Comparison of ENCODE assay signal across 9 cellular contexts in the genomic region with DNA sequence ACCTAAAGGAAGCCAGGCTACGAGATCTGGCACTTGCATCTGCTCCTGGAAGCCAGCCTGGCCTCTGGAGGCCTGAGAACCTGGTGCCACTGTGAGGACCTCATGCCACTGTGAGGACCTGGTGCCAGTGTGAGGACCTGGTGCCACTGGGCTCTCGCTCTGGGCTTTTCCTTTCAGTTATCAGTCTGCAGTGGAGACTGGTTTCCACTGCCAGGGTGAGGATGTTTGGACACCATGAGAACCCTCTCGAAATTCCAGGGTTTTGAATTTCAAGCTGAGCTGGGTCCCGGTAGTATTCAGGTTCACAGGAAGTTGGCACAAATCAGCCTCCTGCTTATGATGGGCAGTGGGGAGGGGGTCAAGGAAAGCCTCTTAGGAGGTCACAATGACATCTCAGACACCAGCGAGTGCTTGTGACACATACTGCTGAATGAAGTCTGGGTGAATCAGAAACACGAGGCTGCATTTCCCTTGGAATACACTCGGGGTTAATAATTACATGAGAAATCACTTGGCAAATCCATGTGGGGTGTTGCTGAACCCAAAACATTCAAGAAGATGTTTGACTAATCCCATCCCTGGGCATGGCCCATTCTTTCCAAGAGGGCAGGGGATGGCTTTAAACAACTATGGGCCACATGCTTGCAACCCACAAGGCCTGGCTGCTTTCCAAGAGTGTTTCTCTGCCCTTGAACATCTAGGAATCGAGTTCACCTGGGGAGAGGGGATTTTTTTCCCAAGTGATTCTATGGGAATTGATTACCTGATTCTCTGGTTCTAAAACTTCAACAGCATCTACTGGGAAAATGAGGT.
A peak's percentile ranks its signal among the peaks of the same experiment; 100 is the strongest.
DNase-seq lines count a peak whose midpoint lies in the region; ATAC-seq and TF ChIP-seq lines count a peak whose summit lies in the region.
"Had no signal": no experiment of that assay in that cellular context is flagged by ENCODE, and none has a peak within 500 bp of the region (broad histone marks: within the 10 kb centered on the region; RNA-seq: fewer than 3 reads in every experiment).

No MANE protein-coding gene starts in this region.

- ATAC-seq in HG03571 (IDR thresholded peaks at IDR 0.05; ENCODE audit: unreplicated experiment): no peak

- H3K4me3 ChIP-seq in BLaER1 (no peak overlapping the region), cardiac fibroblast (replicated peaks in 1 of 2; ENCODE audit: low read depth in 2 of 2, low read length in 2 of 2) (no peak overlapping the region), neuronal stem cell (ENCODE audit: low read length in 2 of 2) (no peak overlapping the region)
- H3K4me3 ChIP-seq: Peyer's patch, psoas muscle had no signal

- no peak overlapping the region for H2BK5ac ChIP-seq in neuronal stem cell (ENCODE audit: low read length)

- H2AK5ac ChIP-seq in neuronal stem cell (ENCODE audit: low read depth, low read length): no peak overlapping the region

- no peak overlapping the region for H2BK15ac ChIP-seq in neuronal stem cell (ENCODE audit: low read length)

- peaks cover 48% of the 10 kb centered on the region for H3K4me1 ChIP-seq in BLaER1
- H3K4me1 ChIP-seq in neuronal stem cell (ENCODE audit: control insufficient read depth in 2 of 2, insufficient read depth in 1 of 2, low read depth in 1 of 2, low read length in 2 of 2): peaks cover 0 to 4% of the 10 kb centered on the region in 2 donors

- H3K27ac ChIP-seq in BLaER1 (no peak overlapping the region), neuronal stem cell (replicated peaks; ENCODE audit: low read length) (no peak overlapping the region)
- H3K27ac ChIP-seq: Peyer's patch, psoas muscle had no signal

- no peak for TF ChIP-seq CTCF in cardiac fibroblast (IDR thresholded peaks at IDR 0.05; ENCODE audit: low read depth, low read length)

- H3K4ac ChIP-seq in neuronal stem cell (ENCODE audit: low read length): no peak overlapping the region

- H3K18ac ChIP-seq in neuronal stem cell (ENCODE audit: low read length): no peak overlapping the region

- H2BK12ac ChIP-seq in neuronal stem cell (ENCODE audit: low read length): no peak overlapping the region

- H2AFZ ChIP-seq in neuronal stem cell (ENCODE audit: low read length): no peak overlapping the region

- H2BK120ac ChIP-seq in neuronal stem cell (ENCODE audit: low read depth, low read length): no peak overlapping the region

- WGBS in neuronal stem cell (ENCODE audit: extremely low coverage in 2 of 2, insufficient read length in 2 of 2, insufficient replicate concordance in 1 of 2), 2 donors: no CpG with 5 or more reads among the region's 8 CpGs

- H4K91ac ChIP-seq in neuronal stem cell (ENCODE audit: low read depth, low read length, poor library complexity): no peak overlapping the region

- DNase-seq in GM03348 (ENCODE audit: low spot score) (peak; percentile 49), cardiac fibroblast (ENCODE audit: low read depth in 2 of 2) (peak; percentile 6 to 48), myocyte (ENCODE audit: low read depth) (peak; percentile 44), neuronal stem cell (ENCODE audit: low spot score) (no peak), NOMO-1 treated with dmso at 0.1 percent for 144 hours (lab: John Stamatoyannopoulos, UW; ENCODE audit: unreplicated experiment) (no peak)
- DNase-seq: psoas muscle had no signal

- H3K4me2 ChIP-seq in BLaER1 (peak overlapping the region; percentile 93; the same call in 1 of the 2 replicates), neuronal stem cell (ENCODE audit: insufficient read depth, low read length, poor library complexity, severe bottlenecking) (no peak overlapping the region)

- H4K8ac ChIP-seq in neuronal stem cell (ENCODE audit: low read depth, low read length): no peak overlapping the region

- no peaks in the 10 kb centered on the region for H4K20me1 ChIP-seq in BLaER1

- H3K27me3 ChIP-seq in BLaER1: no peaks in the 10 kb centered on the region
- H3K27me3 ChIP-seq in neuronal stem cell (ENCODE audit: control insufficient read depth in 3 of 3, insufficient read depth in 3 of 3, low read depth in 1 of 3, low read length in 3 of 3): peaks cover 0 to 4% (median 2%) of the 10 kb centered on the region in 3 experiments
- H3K27me3 ChIP-seq: Peyer's patch had no signal

- no peaks in the 10 kb centered on the region for H3K36me3 ChIP-seq in BLaER1
- H3K36me3 ChIP-seq in neuronal stem cell (replicated peaks in 1 of 2; ENCODE audit: control insufficient read depth in 2 of 2, insufficient read depth in 2 of 2, low read length in 2 of 2): no peaks in the 10 kb centered on the region
- H3K36me3 ChIP-seq: Peyer's patch had no signal

- no peak overlapping the region for H3K14ac ChIP-seq in neuronal stem cell (ENCODE audit: low read length)

- H3K23ac ChIP-seq in neuronal stem cell (ENCODE audit: low read depth, low read length, poor library complexity): no peak overlapping the region

- H3K9ac ChIP-seq in BLaER1 (no peak overlapping the region), neuronal stem cell (ENCODE audit: low read depth, low read length, poor library complexity) (no peak overlapping the region)

- H3K79me1 ChIP-seq in neuronal stem cell (ENCODE audit: low read depth, low read length): peaks cover 2% of the 10 kb centered on the region

- H3K9me3 ChIP-seq in BLaER1: no peaks in the 10 kb centered on the region
- H3K9me3 ChIP-seq in neuronal stem cell (replicated peaks in 1 of 2; ENCODE audit: control insufficient read depth in 2 of 2, insufficient read depth in 1 of 2, low read depth in 1 of 2, low read length in 2 of 2): no peaks in the 10 kb centered on the region
- H3K9me3 ChIP-seq: Peyer's patch, psoas muscle had no signal

Comparison
In these comparisons a context has a peak if more than half of its experiments do, and no peak if none do; other contexts are left out.
1. DNase-seq: peak in GM03348 (single experiment), cardiac fibroblast (2 of 2) and myocyte (single experiment); none in neuronal stem cell (single experiment) and NOMO-1 treated with dmso at 0.1 percent for 144 hours (single experiment).